In genomic region chr7:155291045-155291530, GRCh38 we compare ENCODE assay signal across 9 cellular contexts. TPM values are rescaled to one million over a fixed set of nuclear protein-coding genes. Genes with fewer than 3 reads are reported as not detected.
DNase-seq lines count a peak whose midpoint lies in the region; ATAC-seq and TF ChIP-seq lines count a peak whose summit lies in the region.
"Had no signal": no experiment of that assay in that cellular context is flagged by ENCODE, and none has a peak within 500 bp of the region (broad histone marks: within the 10 kb centered on the region; RNA-seq: fewer than 3 reads in every experiment).

No MANE protein-coding gene starts in this region.

- H3K27ac Mint-ChIP-seq in endothelial cell (ENCODE audit: unreplicated experiment), result no peak overlapping the region

- intact Hi-C loops in psoas muscle (cut with DNase I), result loop anchor here in 1 of 2 donors (1.0 to 5.0 kb wide), 2 partner anchors 32 to 99 kb away; no protein-coding TSS in a partner anchor

- no peak overlapping the region for H3K4me3 Mint-ChIP-seq in endothelial cell (ENCODE audit: unreplicated experiment)

- peak; percentile 5 for DNase-seq in NOMO-1 treated with DMSO at 0.1 percent for 48 hours (lab: John Stamatoyannopoulos, UW; ENCODE audit: unreplicated experiment)
- DNase-seq in NOMO-1 (lab: John Stamatoyannopoulos, UW; ENCODE audit: unreplicated experiment in 2 of 2), result no peak
- DNase-seq in MV-4-11 (lab: John Stamatoyannopoulos, UW), result peak; percentile 89
- peak; percentile 32 for DNase-seq in epithelial cell of esophagus (ENCODE audit: low read depth)
- DNase-seq in psoas muscle, result peak in 1 of 2 donors; percentile 59
- DNase-seq in endothelial cell (ENCODE audit: low spot score), result no peak
- DNase-seq in NCI-H2196 (lab: John Stamatoyannopoulos, UW; ENCODE audit: unreplicated experiment), result no peak
- DNase-seq: T-helper 1 cell had no signal

- H3K27me3 Mint-ChIP-seq in endothelial cell (ENCODE audit: unreplicated experiment), result peaks cover 18% of the 10 kb centered on the region

- H3K27ac ChIP-seq in psoas muscle, result no peak overlapping the region

- H3K4me1 ChIP-seq in psoas muscle, result no peaks in the 10 kb centered on the region

- H3K36me3 ChIP-seq in psoas muscle (ENCODE audit: insufficient read depth in 1 of 2, low read depth in 1 of 2), result no peaks in the 10 kb centered on the region

- peaks cover 7% of the 10 kb centered on the region for H3K36me3 Mint-ChIP-seq in endothelial cell (ENCODE audit: low read depth, unreplicated experiment)

- WGBS in psoas muscle, 3 donors, result 53 to 62% (median 54%) methylated on average over 5 of the region's 5 CpGs

- TF ChIP-seq CTCF in epithelial cell of esophagus (IDR thresholded peaks at IDR 0.05; ENCODE audit: insufficient read depth, low read depth, low read length, missing control alignments) (no peak), psoas muscle (IDR thresholded peaks at IDR 0.05) (no peak), endothelial cell (IDR thresholded peaks at IDR 0.05; ENCODE audit: unreplicated experiment) (no peak)

- H3K9me3 Mint-ChIP-seq in endothelial cell (ENCODE audit: unreplicated experiment), result peaks cover 7% of the 10 kb centered on the region

- H3K4me1 Mint-ChIP-seq in endothelial cell (ENCODE audit: unreplicated experiment), result peaks cover 24% of the 10 kb centered on the region

- H3K27me3 ChIP-seq in psoas muscle (ENCODE audit: insufficient read depth in 3 of 3, low read length in 2 of 3), result no peaks in the 10 kb centered on the region

- ATAC-seq in psoas muscle (peak; percentile 76 to 91 (median 86)), GM18498 (IDR thresholded peaks at IDR 0.05; ENCODE audit: unreplicated experiment) (no peak)

- no peaks in the 10 kb centered on the region for H3K9me3 ChIP-seq in psoas muscle

- H3K4me3 ChIP-seq in epithelial cell of esophagus (ENCODE audit: low read length) (no peak overlapping the region), psoas muscle (no peak overlapping the region)

RNA-seq across cellular contexts. Expression of gene INSIG1, which starts 6.6 kb away (rescaled TPM):
- 10 to 100 TPM in 1 of 4 donors, 1 to 10 TPM in 3; 4.0 to 11.1 (median 6.6) TPM for total RNA-seq in psoas muscle
- 10 to 100 TPM in 1 of 3 donors, 1 to 10 TPM in 2; 5.3 to 20.0 (median 9.5) TPM for polyA plus RNA-seq in psoas muscle
- 53.1 TPM for total RNA-seq in endothelial cell (ENCODE audit: unreplicated experiment)

Comparison
In these comparisons a context has a peak if more than half of its experiments do, and no peak if none do; other contexts are left out.
1. DNase-seq: peak in NOMO-1 treated with DMSO at 0.1 percent for 48 hours (single experiment), MV-4-11 (single experiment) and epithelial cell of esophagus (single experiment); none in NOMO-1 (0 of 2), endothelial cell (single experiment) and NCI-H2196 (single experiment).